Comparison of ENCODE assay signal across 10 cellular contexts in the genomic region with DNA sequence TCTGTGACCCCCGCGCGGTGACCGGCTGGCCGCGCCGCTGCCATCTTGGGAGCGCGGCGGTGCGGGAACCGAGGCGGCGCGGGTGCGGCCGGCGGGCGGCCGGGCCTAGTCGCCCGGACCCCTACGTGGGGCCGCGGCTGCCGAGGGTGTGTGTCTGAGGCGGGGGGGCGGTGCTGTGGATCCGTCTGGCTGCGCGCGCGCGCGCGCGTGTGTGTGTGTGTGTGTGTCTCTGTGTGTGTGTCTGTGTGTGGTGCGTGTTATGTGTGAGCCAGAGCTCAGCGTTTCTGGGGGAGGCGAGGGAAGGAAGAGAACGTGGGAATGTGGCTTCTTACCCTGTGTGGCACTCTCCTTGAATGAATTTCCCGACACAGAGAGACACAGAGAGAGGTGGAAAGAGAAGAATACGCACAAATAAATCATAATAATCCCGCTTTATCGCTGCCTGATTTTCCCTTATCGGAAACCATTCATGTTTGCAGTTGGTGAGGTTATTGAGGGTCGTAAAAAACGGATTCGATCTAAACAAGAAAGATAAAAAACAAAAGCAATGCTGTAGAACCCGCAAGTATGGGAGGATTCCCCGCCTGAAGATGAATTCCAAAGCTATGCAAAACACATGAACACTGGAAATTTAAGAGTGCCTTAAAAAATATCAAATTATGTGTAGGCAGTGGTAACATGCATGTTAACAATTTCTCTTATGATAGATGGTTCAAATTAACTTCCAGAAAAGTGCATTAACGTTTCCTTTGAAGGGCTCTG. TPM values are rescaled to one million over a fixed set of nuclear protein-coding genes. Genes with fewer than 3 reads are reported as not detected.
DNase-seq lines count a peak whose midpoint lies in the region; ATAC-seq and TF ChIP-seq lines count a peak whose summit lies in the region.
"Had no signal": no experiment of that assay in that cellular context is flagged by ENCODE, and none has a peak within 500 bp of the region (broad histone marks: within the 10 kb centered on the region; RNA-seq: fewer than 3 reads in every experiment).

No MANE protein-coding gene starts in this region.

- no CpG with 5 or more reads among the region's 52 CpGs for WGBS in neuronal stem cell (ENCODE audit: extremely low coverage in 2 of 2, insufficient read length in 2 of 2, insufficient replicate concordance in 1 of 2), 2 donors

- H3K79me1 ChIP-seq in neuronal stem cell (ENCODE audit: low read depth, low read length), result peaks cover 9% of the 10 kb centered on the region

- TF ChIP-seq CTCF in WTC11 (IDR thresholded peaks at IDR 0.05), result no peak
- TF ChIP-seq CTCF in fibroblast of pulmonary artery (IDR thresholded peaks at IDR 0.05; ENCODE audit: low read length, missing control alignments), result no peak

- no peak overlapping the region for H2BK120ac ChIP-seq in neuronal stem cell (ENCODE audit: low read depth, low read length)

- H3K9me3 ChIP-seq in neuronal stem cell (replicated peaks in 1 of 2; ENCODE audit: control insufficient read depth in 2 of 2, insufficient read depth in 1 of 2, low read depth in 1 of 2, low read length in 2 of 2), result peaks cover 4 to 10% of the 10 kb centered on the region in 2 donors

- peak overlapping the region; percentile 79 for H3K4me2 ChIP-seq in neuronal stem cell (ENCODE audit: insufficient read depth, low read length, poor library complexity, severe bottlenecking)

- H2BK12ac ChIP-seq in neuronal stem cell (ENCODE audit: low read length), result no peak overlapping the region

- H3K4me1 Mint-ChIP-seq in WTC11, result peaks cover 26% of the 10 kb centered on the region

- no peak for ATAC-seq in WTC11
- ATAC-seq in GM21367 (IDR thresholded peaks at IDR 0.05; ENCODE audit: unreplicated experiment), result no peak
- ATAC-seq in GM21447 (IDR thresholded peaks at IDR 0.05; ENCODE audit: unreplicated experiment), result no peak

- peaks cover 33% of the 10 kb centered on the region; the same call in 1 of the 2 replicates for H3K27me3 Mint-ChIP-seq in WTC11 (ENCODE audit: low read depth)

- H2AK5ac ChIP-seq in neuronal stem cell (ENCODE audit: low read depth, low read length), result no peak overlapping the region

- H3K27me3 ChIP-seq in H7 (ENCODE audit: control insufficient read depth, insufficient read depth, low read length) (peaks cover 95% of the 10 kb centered on the region), neuronal stem cell (ENCODE audit: control insufficient read depth in 3 of 3, insufficient read depth in 3 of 3, low read depth in 1 of 3, low read length in 3 of 3) (peaks cover 0 to 34% (median 7%) of the 10 kb centered on the region in 3 experiments)

- POLR2A ChIA-PET in WTC11 (lab: Charles Lee), result interaction anchor here (0.8 to 0.9 kb wide), 2 partner anchors 10 to 19 kb away, joined by 3 to 7 read pairs; no protein-coding TSS in a partner anchor

- H2BK5ac ChIP-seq in neuronal stem cell (ENCODE audit: low read length), result no peak overlapping the region

- peak; percentile 37 for DNase-seq in H7
- no peak for DNase-seq in WTC11 (ENCODE audit: low spot score)
- DNase-seq in fibroblast of pulmonary artery (ENCODE audit: low read depth), result peak; percentile 56
- DNase-seq in neuronal stem cell (ENCODE audit: low spot score), result no peak
- no peak for DNase-seq in stimulated activated CD4-positive, alpha-beta T cell treated with anti-CD3 and anti-CD28 coated beads, Interleukin-1b, Interleukin-23, amount 100 ng/mL, for 48 hours
- DNase-seq in SIG-M5 treated with dmso at 0.1 percent for 504 hours (lab: John Stamatoyannopoulos, UW; ENCODE audit: unreplicated experiment), result no peak
- DNase-seq: NCI-H345 had no signal

- H3K9me3 Mint-ChIP-seq in WTC11, result no peaks in the 10 kb centered on the region

- no peak overlapping the region for H3K23ac ChIP-seq in neuronal stem cell (ENCODE audit: low read depth, low read length, poor library complexity)

- H3K36me3 Mint-ChIP-seq in WTC11, result peaks cover 8% of the 10 kb centered on the region

- no peak overlapping the region for H3K4ac ChIP-seq in neuronal stem cell (ENCODE audit: low read length)

- no peak overlapping the region for H4K91ac ChIP-seq in neuronal stem cell (ENCODE audit: low read depth, low read length, poor library complexity)

- H3K4me1 ChIP-seq in neuronal stem cell (ENCODE audit: control insufficient read depth in 2 of 2, insufficient read depth in 1 of 2, low read depth in 1 of 2, low read length in 2 of 2), result peaks cover 18 to 29% of the 10 kb centered on the region in 2 donors

- H2AFZ ChIP-seq in neuronal stem cell (ENCODE audit: low read length), result no peak overlapping the region

- peak overlapping the region; percentile 56 for H3K4me3 Mint-ChIP-seq in WTC11

- H4K8ac ChIP-seq in neuronal stem cell (ENCODE audit: low read depth, low read length), result no peak overlapping the region

- no peak overlapping the region for H3K4me3 ChIP-seq in H7 (ENCODE audit: insufficient read depth, low read depth, low read length)
- H3K4me3 ChIP-seq in fibroblast of pulmonary artery (replicated peaks; ENCODE audit: low read depth, low read length), result peak overlapping the region; percentile 48
- peak overlapping the region; percentile 87 to 97 for H3K4me3 ChIP-seq in neuronal stem cell (ENCODE audit: low read length in 2 of 2)

- CTCF ChIA-PET in WTC11 (lab: Charles Lee), result interaction anchor here (1.0 to 2.5 kb wide), 5 partner anchors 8 to 212 kb away, joined by 3 to 7 read pairs (median 5); no protein-coding TSS in a partner anchor

- peak overlapping the region; percentile 66 for H3K9ac ChIP-seq in neuronal stem cell (ENCODE audit: low read depth, low read length, poor library complexity)

- H3K27ac ChIP-seq in neuronal stem cell (replicated peaks; ENCODE audit: low read length), result no peak overlapping the region

- H2BK15ac ChIP-seq in neuronal stem cell (ENCODE audit: low read length), result no peak overlapping the region

- H3K36me3 ChIP-seq in H7 (replicated peaks; ENCODE audit: control insufficient read depth, insufficient read depth, low read length) (no peaks in the 10 kb centered on the region), neuronal stem cell (replicated peaks in 1 of 2; ENCODE audit: control insufficient read depth in 2 of 2, insufficient read depth in 2 of 2, low read length in 2 of 2) (peaks cover 18 to 86% of the 10 kb centered on the region in 2 donors)

- H3K18ac ChIP-seq in neuronal stem cell (ENCODE audit: low read length), result peak overlapping the region; percentile 83

- no peak overlapping the region for H3K27ac Mint-ChIP-seq in WTC11

- H3K14ac ChIP-seq in neuronal stem cell (ENCODE audit: low read length), result no peak overlapping the region

TF ChIP-seq in WTC11, 78 proteins besides CTCF, POLR2A, EP300 and RAD21:
- TF ChIP-seq GTF2I (CRISPR knock-in tag; conservative IDR thresholded peaks at IDR 0.05) (no peak), PRRX2 (CRISPR knock-in tag; IDR thresholded peaks at IDR 0.05) (no peak), JUN (CRISPR knock-in tag; IDR thresholded peaks at IDR 0.05) (no peak)
- TF ChIP-seq, protein P1, sequence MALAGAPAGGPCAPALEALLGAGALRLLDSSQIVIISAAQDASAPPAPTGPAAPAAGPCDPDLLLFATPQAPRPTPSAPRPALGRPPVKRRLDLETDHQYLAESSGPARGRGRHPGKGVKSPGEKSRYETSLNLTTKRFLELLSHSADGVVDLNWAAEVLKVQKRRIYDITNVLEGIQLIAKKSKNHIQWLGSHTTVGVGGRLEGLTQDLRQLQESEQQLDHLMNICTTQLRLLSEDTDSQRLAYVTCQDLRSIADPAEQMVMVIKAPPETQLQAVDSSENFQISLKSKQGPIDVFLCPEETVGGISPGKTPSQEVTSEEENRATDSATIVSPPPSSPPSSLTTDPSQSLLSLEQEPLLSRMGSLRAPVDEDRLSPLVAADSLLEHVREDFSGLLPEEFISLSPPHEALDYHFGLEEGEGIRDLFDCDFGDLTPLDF (CRISPR knock-in tag; IDR thresholded peaks at IDR 0.05), result no peak
TF ChIP-seq in WTC11: peak in this region for 0.

RNA-seq across cellular contexts. Expression of a gene that starts 5.7 kb away (rescaled TPM):
- not detected in 2 replicates for total RNA-seq in H7 (2014; rRNA removed; shearing (Covaris generic))
- total RNA-seq in WTC11 (2021), result 0.18 to 0.34 TPM (median 0.31 TPM) in 3 replicates
- polyA plus RNA-seq in neuronal stem cell (2013, experiment 1 of 2), result 63.6 TPM
- 66.2 TPM for polyA plus RNA-seq in neuronal stem cell (2013, experiment 2 of 2)
- total RNA-seq: T-helper 1 cell treated with Interleukin-12 subunit alpha and Interleukin-12 subunit beta and Interleukin-4 antibody, amounts not matched to agents 30 ng/mL and 1 ng/mL, for 36 hours had no signal

RNA-seq across cellular contexts. Expression of a gene that starts 7.7 kb away (rescaled TPM):
- 1.1 and 1.8 TPM in 2 replicates for total RNA-seq in H7 (2014; rRNA removed; shearing (Covaris generic))
- total RNA-seq in WTC11 (2021), result 0.76 to 1.7 TPM (median 1.5 TPM) in 3 replicates
- 12.0 TPM for polyA plus RNA-seq in neuronal stem cell (2013, experiment 1 of 2)
- 12.9 TPM for polyA plus RNA-seq in neuronal stem cell (2013, experiment 2 of 2)
- total RNA-seq: T-helper 1 cell treated with Interleukin-12 subunit alpha and Interleukin-12 subunit beta and Interleukin-4 antibody, amounts not matched to agents 30 ng/mL and 1 ng/mL, for 36 hours had no signal

Comparison
In these comparisons a context has a peak if more than half of its experiments do, and no peak if none do; other contexts are left out.
1. DNase-seq: peak in H7 (single experiment) and fibroblast of pulmonary artery (single experiment); none in WTC11 (single experiment), neuronal stem cell (single experiment), stimulated activated CD4-positive, alpha-beta T cell treated with anti-CD3 and anti-CD28 coated beads, Interleukin-1b, Interleukin-23, amount 100 ng/mL, for 48 hours (single experiment) and SIG-M5 treated with dmso at 0.1 percent for 504 hours (single experiment).